ENCODE assay signal across 8 cellular contexts in genomic region chrX:149541521-149542047, GRCh38. TPM values are rescaled to one million over a fixed set of nuclear protein-coding genes. Genes with fewer than 3 reads are reported as not detected.
DNase-seq lines count a peak whose midpoint lies in the region; ATAC-seq, FAIRE-seq and TF ChIP-seq lines count a peak whose summit lies in the region.

No MANE protein-coding gene starts in this region.

- H3K4me3 ChIP-seq in OCI-LY7 (ENCODE audit: low read depth, low read length, poor library complexity, severe bottlenecking) (peak overlapping the region; percentile 97), endothelial cell of umbilical vein (replicated peaks in 1 of 3; ENCODE audit: insufficient read depth in 1 of 3, low read depth in 1 of 3, low read length in 3 of 3) (peak overlapping the region in 2 of 3 experiments; percentile 47 to 90), neuron (ENCODE audit: low read length) (peak overlapping the region; percentile 65)

- no peaks in the 10 kb centered on the region for H3K27me3 ChIP-seq in CD4-positive, alpha-beta T cell (ENCODE audit: control insufficient read depth, insufficient read depth, low read length)
- H3K27me3 ChIP-seq in endothelial cell of umbilical vein (ENCODE audit: control insufficient read depth in 2 of 2, insufficient read depth in 2 of 2, low read length in 2 of 2) = no peaks in the 10 kb centered on the region
- no peaks in the 10 kb centered on the region for H3K27me3 ChIP-seq in neuron (ENCODE audit: insufficient read depth, low read length)

- H3K36me3 ChIP-seq in OCI-LY7 (ENCODE audit: insufficient read depth, low read length) (no peaks in the 10 kb centered on the region), endothelial cell of umbilical vein (ENCODE audit: control insufficient read depth in 2 of 2, extremely low read depth in 1 of 2, insufficient read depth in 2 of 2, low read length in 2 of 2) (no peaks in the 10 kb centered on the region), neuron (ENCODE audit: insufficient read depth, low read length) (no peaks in the 10 kb centered on the region)

- H3K27me3 Mint-ChIP-seq in CD4-positive, alpha-beta T cell = no peaks in the 10 kb centered on the region

- peaks cover 19% of the 10 kb centered on the region for H3K36me3 Mint-ChIP-seq in CD4-positive, alpha-beta T cell (ENCODE audit: low read depth)

- H3K27ac ChIP-seq in CD4-positive, alpha-beta T cell (ENCODE audit: low read depth, low read length) = peak overlapping the region; percentile 92
- H3K27ac ChIP-seq in OCI-LY7 (ENCODE audit: low read depth, low read length, poor library complexity, severe bottlenecking) = peak overlapping the region; percentile 76
- no peak overlapping the region for H3K27ac ChIP-seq in endothelial cell of umbilical vein (ENCODE audit: insufficient read depth, low read depth, low read length)

- peaks cover 8% of the 10 kb centered on the region for H3K4me1 Mint-ChIP-seq in CD4-positive, alpha-beta T cell (ENCODE audit: low read depth)

- H3K4me2 ChIP-seq in OCI-LY7 (ENCODE audit: low read length) (peak overlapping the region; percentile 89), endothelial cell of umbilical vein (ENCODE audit: insufficient read depth, low read length) (peak overlapping the region; percentile 41)

- H3K9me3 ChIP-seq in CD4-positive, alpha-beta T cell (ENCODE audit: control insufficient read depth, low read length) = no peaks in the 10 kb centered on the region
- H3K9me3 ChIP-seq in OCI-LY7 (ENCODE audit: low read length) (no peaks in the 10 kb centered on the region), endothelial cell of umbilical vein (replicated peaks; ENCODE audit: control insufficient read depth, insufficient read depth, low read length) (no peaks in the 10 kb centered on the region), neuron (ENCODE audit: low read length) (no peaks in the 10 kb centered on the region)

- H3K9ac ChIP-seq in endothelial cell of umbilical vein (replicated peaks; ENCODE audit: extremely low read depth, insufficient read depth, low read length) = peak overlapping the region; percentile 47

- H3K9me3 Mint-ChIP-seq in CD4-positive, alpha-beta T cell = no peaks in the 10 kb centered on the region

- no peaks in the 10 kb centered on the region for H3K9me2 ChIP-seq in OCI-LY7 (ENCODE audit: insufficient read depth, low read length)

- CTCF ChIA-PET in CD4-positive, alpha-beta T cell (lab: Charles Lee) = interaction anchor here (3.5 kb wide), 1 partner anchor 29 kb away, joined by 22 read pairs; no protein-coding TSS in a partner anchor
- CTCF ChIA-PET in OCI-LY7 (lab: Charles Lee; ENCODE audit: unreplicated experiment) = interaction anchor here (2.4 kb wide), 1 partner anchor 399 kb away, joined by 11 read pairs; no protein-coding TSS in a partner anchor
- CTCF ChIA-PET in endothelial cell of umbilical vein (lab: Charles Lee) = interaction anchor here (1.0 to 3.4 kb wide), 5 partner anchors 14 to 397 kb away, joined by 3 to 20 read pairs (median 5); partner anchors contain the start of genes EOLA2 and IDS

- H4K20me1 ChIP-seq in OCI-LY7 (ENCODE audit: insufficient read depth, low read length) (no peaks in the 10 kb centered on the region), endothelial cell of umbilical vein (replicated peaks; ENCODE audit: control insufficient read depth, extremely low read depth, insufficient read depth, low read length) (no peaks in the 10 kb centered on the region)

- DNase-seq in CD4-positive, alpha-beta T cell = no peak
- no peak for DNase-seq in OCI-LY7 (ENCODE audit: low spot score)
- no peak for DNase-seq in endothelial cell of umbilical vein (ENCODE audit: low read depth, low spot score)
- no peak for DNase-seq in NCI-H128 (lab: John Stamatoyannopoulos, UW; ENCODE audit: unreplicated experiment)
- no peak for DNase-seq in glomerular visceral epithelial cell (ENCODE audit: extremely low spot score)

- no peak for TF ChIP-seq CTCF in CD4-positive, alpha-beta T cell (IDR thresholded peaks at IDR 0.05)
- TF ChIP-seq CTCF in OCI-LY7 (conservative IDR thresholded peaks at IDR 0.05; ENCODE audit: low read length) (no peak), endothelial cell of umbilical vein (IDR thresholded peaks at IDR 0.05; ENCODE audit: extremely low read depth in 1 of 2, insufficient read depth in 1 of 2, low read depth in 1 of 2, low read length in 2 of 2) (no peak)

- H3K9me1 ChIP-seq in endothelial cell of umbilical vein (replicated peaks; ENCODE audit: control insufficient read depth, extremely low read depth, insufficient read depth, low read length) = no peaks in the 10 kb centered on the region

- BruUV-seq in OCI-LY7 (replicated peaks; lab: Mats Ljungman, UMichigan) (no TSS peak), endothelial cell of umbilical vein (replicated peaks; lab: Mats Ljungman, UMichigan) (TSS peak; percentile 36)

- no peak for TF ChIP-seq POLR2A in endothelial cell of umbilical vein (IDR thresholded peaks at IDR 0.05; ENCODE audit: low read depth, low read length)

- POLR2A ChIA-PET in CD4-positive, alpha-beta T cell (lab: Charles Lee) = interaction anchor here (2.8 kb wide), 1 partner anchor 20 kb away, joined by 21 read pairs; no protein-coding TSS in a partner anchor
- POLR2A ChIA-PET in OCI-LY7 (lab: Charles Lee) (no interaction called here), endothelial cell of umbilical vein (lab: Charles Lee) (no interaction called here)

- FAIRE-seq in endothelial cell of umbilical vein (lab: Jason Lieb, UNC) = peak; percentile 21

- peak overlapping the region; percentile 96 for H3K27ac Mint-ChIP-seq in CD4-positive, alpha-beta T cell

- H3K4me1 ChIP-seq in OCI-LY7 (ENCODE audit: insufficient read depth, low read length, poor library complexity, severe bottlenecking) = peaks cover 9% of the 10 kb centered on the region
- H3K4me1 ChIP-seq in endothelial cell of umbilical vein (ENCODE audit: control insufficient read depth, extremely low read depth, insufficient read depth, low read length) = peaks cover 5% of the 10 kb centered on the region
- no peaks in the 10 kb centered on the region for H3K4me1 ChIP-seq in neuron (ENCODE audit: insufficient read depth, low read length)

- H3K4me3 Mint-ChIP-seq in CD4-positive, alpha-beta T cell = peak overlapping the region; percentile 96

- H3K79me2 ChIP-seq in OCI-LY7 (ENCODE audit: insufficient read depth, low read depth, low read length) (0 out of 2 replicates have a peak, but pooled peaks cover 4% of the 10 kb centered on the region), endothelial cell of umbilical vein (ENCODE audit: control insufficient read depth, insufficient read depth, low read length) (no peaks in the 10 kb centered on the region)

- intact Hi-C loops in CD4-positive, alpha-beta T cell (cut with DNase I, micrococcal nuclease) = no loop called here
- intact Hi-C loops in OCI-LY7 (cut with micrococcal nuclease; ENCODE audit: unreplicated experiment) (no loop called here), endothelial cell of umbilical vein (cut with micrococcal nuclease) (no loop called here)

- peak overlapping the region; percentile 21; the same call in 1 of the 2 replicates for H2AFZ ChIP-seq in OCI-LY7 (ENCODE audit: low read length)
- H2AFZ ChIP-seq in endothelial cell of umbilical vein (ENCODE audit: low read depth, low read length) = no peak overlapping the region
- no peak overlapping the region for H2AFZ ChIP-seq in neuron (ENCODE audit: low read depth, low read length)

- no peak for ATAC-seq in CD4-positive, alpha-beta T cell (ENCODE audit: poor library complexity)
- ATAC-seq in HG02840 (IDR thresholded peaks at IDR 0.05; ENCODE audit: low FRiP score, unreplicated experiment) (no peak), HG02798 (IDR thresholded peaks at IDR 0.05; ENCODE audit: poor library complexity, unreplicated experiment) (no peak)

- dilution Hi-C loops in endothelial cell of umbilical vein (cut with MboI; ENCODE audit: extremely low pct_ligation_motif_present, low sequenced_read_pairs) = no loop called here

RNA-seq across cellular contexts. Expression of gene EOLA1, which starts 0.8 kb away (rescaled TPM):
- total RNA-seq in CD4-positive, alpha-beta T cell = 10 to 100 TPM; 63.1 to 68.5 TPM
- total RNA-seq in OCI-LY7 (2014; rRNA removed; shearing (Covaris generic)) = 13.0 and 19.2 TPM in 2 replicates
- 21.2 and 22.9 TPM in 2 replicates for total RNA-seq in OCI-LY7 (2022)
- total RNA-seq in endothelial cell of umbilical vein = 17.5 and 24.6 TPM in 2 replicates
- polyA plus RNA-seq in endothelial cell of umbilical vein = 11.2 and 12.5 TPM in 2 replicates
- 15.1 and 15.8 TPM in 2 replicates for polyA plus RNA-seq in endothelial cell of umbilical vein (2011; cell fraction: cytosol; rRNA removed)
- 19.6 and 20.0 TPM in 2 replicates for polyA plus RNA-seq in endothelial cell of umbilical vein (2011; cell fraction: nucleus; rRNA removed)
- 14.8 and 17.0 TPM in 2 replicates for polyA plus RNA-seq in endothelial cell of umbilical vein (2012)
- polyA minus RNA-seq in endothelial cell of umbilical vein = 7.6 and 10.8 TPM in 2 replicates
- polyA minus RNA-seq in endothelial cell of umbilical vein (2011; cell fraction: cytosol; rRNA and poly(A)+ RNA removed) = 9.3 TPM
- 8.3 and 12.3 TPM in 2 replicates for polyA minus RNA-seq in endothelial cell of umbilical vein (2011; cell fraction: nucleus; rRNA and poly(A)+ RNA removed)

RNA-seq across cellular contexts. Expression of gene HSFX3, which starts 8.1 kb away (rescaled TPM):
- not detected for total RNA-seq in CD4-positive, alpha-beta T cell
- not detected in 2 replicates for total RNA-seq in OCI-LY7 (2014; rRNA removed; shearing (Covaris generic))
- total RNA-seq in OCI-LY7 (2022) (not detected in 2 replicates), endothelial cell of umbilical vein (not detected in 2 replicates)
- not detected in 2 replicates for polyA plus RNA-seq in endothelial cell of umbilical vein
- polyA plus RNA-seq in endothelial cell of umbilical vein (2011; cell fraction: cytosol; rRNA removed) = not detected in 2 replicates
- not detected in 2 replicates for polyA plus RNA-seq in endothelial cell of umbilical vein (2011; cell fraction: nucleus; rRNA removed)
- not detected in 2 replicates for polyA plus RNA-seq in endothelial cell of umbilical vein (2012)
- not detected in 2 replicates for polyA minus RNA-seq in endothelial cell of umbilical vein
- polyA minus RNA-seq in endothelial cell of umbilical vein (2011; cell fraction: cytosol; rRNA and poly(A)+ RNA removed) = not detected
- polyA minus RNA-seq in endothelial cell of umbilical vein (2011; cell fraction: nucleus; rRNA and poly(A)+ RNA removed) = not detected in 2 replicates

RNA-seq across cellular contexts. Expression of gene IDS, which starts 36.5 kb away (rescaled TPM):
- total RNA-seq in CD4-positive, alpha-beta T cell = 100 to 1,000 TPM; 256 to 260 TPM
- total RNA-seq in OCI-LY7 (2014; rRNA removed; shearing (Covaris generic)) = 25.6 and 44.0 TPM in 2 replicates
- 65.8 and 71.7 TPM in 2 replicates for total RNA-seq in OCI-LY7 (2022)
- 35.2 and 42.2 TPM in 2 replicates for total RNA-seq in endothelial cell of umbilical vein
- polyA plus RNA-seq in endothelial cell of umbilical vein = 42.9 and 44.0 TPM in 2 replicates
- 41.1 and 42.8 TPM in 2 replicates for polyA plus RNA-seq in endothelial cell of umbilical vein (2011; cell fraction: cytosol; rRNA removed)
- polyA plus RNA-seq in endothelial cell of umbilical vein (2011; cell fraction: nucleus; rRNA removed) = 44.1 and 46.1 TPM in 2 replicates
- polyA plus RNA-seq in endothelial cell of umbilical vein (2012) = 39.4 and 43.7 TPM in 2 replicates
- 56.8 and 73.5 TPM in 2 replicates for polyA minus RNA-seq in endothelial cell of umbilical vein
- polyA minus RNA-seq in endothelial cell of umbilical vein (2011; cell fraction: cytosol; rRNA and poly(A)+ RNA removed) = 4.5 TPM
- 27.7 and 31.7 TPM in 2 replicates for polyA minus RNA-seq in endothelial cell of umbilical vein (2011; cell fraction: nucleus; rRNA and poly(A)+ RNA removed)

RNA-seq across cellular contexts. Expression of gene MAGEA9B, which starts 45.7 kb away (rescaled TPM):
- total RNA-seq in CD4-positive, alpha-beta T cell = not detected
- total RNA-seq in OCI-LY7 (2014; rRNA removed; shearing (Covaris generic)) = not detected in 2 replicates
- total RNA-seq in OCI-LY7 (2022) = not detected in 2 replicates
- total RNA-seq in endothelial cell of umbilical vein = not detected in 2 replicates
- not detected in 2 replicates for polyA plus RNA-seq in endothelial cell of umbilical vein
- polyA plus RNA-seq in endothelial cell of umbilical vein (2011; cell fraction: cytosol; rRNA removed) = not detected in 2 replicates
- polyA plus RNA-seq in endothelial cell of umbilical vein (2011; cell fraction: nucleus; rRNA removed) = not detected in 2 replicates
- not detected in 2 replicates for polyA plus RNA-seq in endothelial cell of umbilical vein (2012)
- polyA minus RNA-seq in endothelial cell of umbilical vein = 0.30 TPM in 1 of 2 replicates, not detected in the other
- polyA minus RNA-seq in endothelial cell of umbilical vein (2011; cell fraction: cytosol; rRNA and poly(A)+ RNA removed) = not detected
- polyA minus RNA-seq in endothelial cell of umbilical vein (2011; cell fraction: nucleus; rRNA and poly(A)+ RNA removed) = not detected in 2 replicates

RNA-seq across cellular contexts. Expression of gene HSFX2, which starts 53.5 kb away (rescaled TPM):
- total RNA-seq in CD4-positive, alpha-beta T cell = not detected
- total RNA-seq in OCI-LY7 (2014; rRNA removed; shearing (Covaris generic)) = not detected in 2 replicates
- total RNA-seq in OCI-LY7 (2022) = not detected in 2 replicates
- total RNA-seq in endothelial cell of umbilical vein = 0.55 TPM in 1 of 2 replicates, not detected in the other
- polyA plus RNA-seq in endothelial cell of umbilical vein = 0.11 and 0.86 TPM in 2 replicates
- 0.39 TPM in 1 of 2 replicates, not detected in the other for polyA plus RNA-seq in endothelial cell of umbilical vein (2011; cell fraction: cytosol; rRNA removed)
- 0.74 TPM in 1 of 2 replicates, not detected in the other for polyA plus RNA-seq in endothelial cell of umbilical vein (2011; cell fraction: nucleus; rRNA removed)
- not detected in 2 replicates for polyA plus RNA-seq in endothelial cell of umbilical vein (2012)
- polyA minus RNA-seq in endothelial cell of umbilical vein = not detected in 2 replicates
- polyA minus RNA-seq in endothelial cell of umbilical vein (2011; cell fraction: cytosol; rRNA and poly(A)+ RNA removed) = not detected
- not detected in 2 replicates for polyA minus RNA-seq in endothelial cell of umbilical vein (2011; cell fraction: nucleus; rRNA and poly(A)+ RNA removed)
